In genomic region chr5:122102825-122103224, GRCh38 we compare ENCODE assay signal across 15 cellular contexts. TPM values are rescaled to one million over a fixed set of nuclear protein-coding genes. Genes with fewer than 3 reads are reported as not detected.
DNase-seq lines count a peak whose midpoint lies in the region; ATAC-seq and TF ChIP-seq lines count a peak whose summit lies in the region.
"Had no signal": no experiment of that assay in that cellular context is flagged by ENCODE, and none has a peak within 500 bp of the region (broad histone marks: within the 10 kb centered on the region; RNA-seq: fewer than 3 reads in every experiment).

No MANE protein-coding gene starts in this region.

- POLR2A ChIA-PET in HCT116 (lab: Charles Lee), result no interaction called here

- H3K27ac ChIP-seq in HCT116 (ENCODE audit: low read depth, low read length), result no peak overlapping the region
- H3K27ac ChIP-seq in thyroid gland, result no peak overlapping the region
- H3K27ac ChIP-seq: sigmoid colon had no signal

- H3K4me3 ChIP-seq in HCT116 (replicated peaks in 1 of 2; ENCODE audit: low read depth in 1 of 2, low read length in 2 of 2) (no peak overlapping the region), astrocyte of the spinal cord (ENCODE audit: low read depth, low read length) (no peak overlapping the region), fibroblast of pulmonary artery (replicated peaks; ENCODE audit: low read depth, low read length) (no peak overlapping the region), thyroid gland (replicated peaks in 1 of 3) (no peak overlapping the region)
- H3K4me3 ChIP-seq: sigmoid colon had no signal

- no peaks in the 10 kb centered on the region for H4K20me1 ChIP-seq in HCT116 (ENCODE audit: insufficient read depth)

- H3K4me1 ChIP-seq in HCT116 (ENCODE audit: control insufficient read depth in 1 of 2, insufficient read depth in 2 of 2, low read length in 2 of 2), result peaks cover 10 to 13% of the 10 kb centered on the region in 2 experiments; a peak in 3 of 4 replicates
- H3K4me1 ChIP-seq in thyroid gland, result peaks cover 0 to 6% of the 10 kb centered on the region in 2 donors
- H3K4me1 ChIP-seq: sigmoid colon had no signal

- no peak overlapping the region for H3K9ac ChIP-seq in HCT116 (ENCODE audit: low read length)
- H3K9ac ChIP-seq: SK-N-SH had no signal

- CTCF ChIA-PET in HCT116 (lab: Charles Lee), result interaction anchor here (1.7 to 2.1 kb wide), 3 partner anchors 11 to 136 kb away, joined by 8 to 18 read pairs (median 9); no protein-coding TSS in a partner anchor

- intact Hi-C loops in HCT116 (cut with micrococcal nuclease), result no loop called here
- intact Hi-C loops in thyroid gland (cut with DNase I), result no loop called here

- H3K9me3 ChIP-seq in HCT116 (ENCODE audit: control insufficient read depth in 1 of 2, insufficient read depth in 1 of 2, low read depth in 1 of 2, low read length in 2 of 2) (no peaks in the 10 kb centered on the region), thyroid gland (no peaks in the 10 kb centered on the region)
- H3K9me3 ChIP-seq: sigmoid colon, SK-N-SH had no signal

- no peak for ATAC-seq in HCT116
- ATAC-seq: stimulated activated naive B cell treated with anti-CD40 and anti-IgM and Interleukin-4, amounts not matched to agents 10 μg/mL and 1 μg/mL and 100 μg/mL, for 72 hours had no signal

- WGBS in thyroid gland, 2 donors, result 73 to 87% methylated on average over 1 of the region's 1 CpG

- no peaks in the 10 kb centered on the region for H3K36me3 ChIP-seq in HCT116 (ENCODE audit: control insufficient read depth in 1 of 2, insufficient read depth in 2 of 2, low read length in 2 of 2)
- H3K36me3 ChIP-seq in thyroid gland, result no peaks in the 10 kb centered on the region
- H3K36me3 ChIP-seq: sigmoid colon had no signal

- no peaks in the 10 kb centered on the region for H3K9me2 ChIP-seq in HCT116 (ENCODE audit: insufficient read depth)
- H3K9me2 ChIP-seq: SK-N-SH had no signal

- in situ Hi-C loops in astrocyte of the spinal cord (cut with HindIII; ENCODE audit: low sequenced_read_pairs), result no loop called here

- DNase-seq in HCT116 (ENCODE audit: low read depth, low spot score), result no peak
- peak; percentile 93 for DNase-seq in astrocyte of the spinal cord (ENCODE audit: low read depth, low spot score)
- peak; percentile 87 for DNase-seq in fibroblast of pulmonary artery (ENCODE audit: low read depth)
- peak; percentile 82 for DNase-seq in smooth muscle cell of the brain vasculature (ENCODE audit: low read depth, low spot score)
- DNase-seq in GM19240 (ENCODE audit: insufficient read length, low spot score), result no peak
- no peak for DNase-seq in NCI-H345 (lab: John Stamatoyannopoulos, UW)
- DNase-seq in thyroid gland, result no peak
- DNase-seq: activated CD4-positive, alpha-beta memory T cell treated with anti-CD3 and anti-CD28 coated beads, Interleukin-2, amount 10 ng/mL, durations not matched to agents 7 days and 5 days; midbrain; NCI-H146; NCI-H446 treated with DMSO at 0.1 percent for 48 hours; sigmoid colon; SK-N-SH; stimulated activated naive B cell treated with anti-CD40 and anti-IgM and Interleukin-4, amounts not matched to agents 10 μg/mL and 1 μg/mL and 100 μg/mL, for 72 hours had no signal

- H2AFZ ChIP-seq in HCT116 (ENCODE audit: low read depth, low read length, poor library complexity, severe bottlenecking), result no peak overlapping the region

- no peaks in the 10 kb centered on the region for H3K79me2 ChIP-seq in HCT116 (ENCODE audit: insufficient read depth, low read length)

- no peak for TF ChIP-seq CTCF in HCT116 (IDR thresholded peaks at IDR 0.05 in 2 of 3, conservative IDR thresholded peaks at IDR 0.05 in 1 of 3; ENCODE audit: borderline replicate concordance in 1 of 3, insufficient read depth in 1 of 3, low read depth in 2 of 3, low read length in 2 of 3)
- no peak for TF ChIP-seq CTCF in astrocyte of the spinal cord (IDR thresholded peaks at IDR 0.05; ENCODE audit: low read depth, low read length)
- TF ChIP-seq CTCF in fibroblast of pulmonary artery (IDR thresholded peaks at IDR 0.05; ENCODE audit: low read length, missing control alignments), result no peak
- no peak for TF ChIP-seq CTCF in thyroid gland (IDR thresholded peaks at IDR 0.05)

- TF ChIP-seq POLR2A in HCT116 (IDR thresholded peaks at IDR 0.05; ENCODE audit: borderline replicate concordance, extremely low read depth, insufficient read depth, insufficient read length) (no peak), thyroid gland (IDR thresholded peaks at IDR 0.05) (no peak)

- TF ChIP-seq RAD21 in HCT116 (IDR thresholded peaks at IDR 0.05; ENCODE audit: low read depth), result no peak

- RAD21 ChIA-PET in HCT116 (lab: Charles Lee; ENCODE audit: low non-redundant PET in 1 of 2, low total read pairs in 2 of 2, uncharacterized antibody in 2 of 2, unreplicated experiment in 2 of 2), result no interaction called here

- no peak overlapping the region for H3K4me2 ChIP-seq in HCT116 (ENCODE audit: low read length)
- H3K4me2 ChIP-seq: SK-N-SH had no signal

- H3K27me3 ChIP-seq in HCT116 (ENCODE audit: insufficient read depth, low read length) (no peaks in the 10 kb centered on the region), thyroid gland (no peaks in the 10 kb centered on the region)
- H3K27me3 ChIP-seq: sigmoid colon had no signal

- no TSS peak for BruUV-seq in HCT116 (replicated peaks; lab: Mats Ljungman, UMichigan)

TF ChIP-seq in HCT116, 20 proteins besides CTCF, POLR2A, EP300 and RAD21:
- no peak for TF ChIP-seq EZH2phosphoT487 (IDR thresholded peaks at IDR 0.05; ENCODE audit: borderline replicate concordance)
- TF ChIP-seq YY1 (IDR thresholded peaks at IDR 0.05; ENCODE audit: extremely low read depth, insufficient replicate concordance, low read depth, low read length), result no peak
- TF ChIP-seq SIN3A (IDR thresholded peaks at IDR 0.05; ENCODE audit: low read depth), result no peak
- peak; percentile 50; the same call in 1 of the 2 replicates for TF ChIP-seq CEBPB (IDR thresholded peaks at IDR 0.05; ENCODE audit: low read depth)
- no peak for TF ChIP-seq SP1 (IDR thresholded peaks at IDR 0.05; ENCODE audit: low read depth)

RNA-seq across cellular contexts. Expression of gene LOX, which starts 24.8 kb away (rescaled TPM):
- 0.12 TPM for total RNA-seq in HCT116 (2021; ENCODE audit: unreplicated experiment)
- 0.05 and 0.12 TPM in 2 replicates for polyA plus RNA-seq in HCT116 (2012)
- total RNA-seq in thyroid gland, result 10 to 100 TPM; 11.8 to 39.5 (median 34.2) TPM
- polyA plus RNA-seq: CD14-positive monocyte had no signal

RNA-seq across cellular contexts. Expression of gene ZNF474, which starts 26.5 kb away (rescaled TPM):
- 0.37 TPM for total RNA-seq in HCT116 (2021; ENCODE audit: unreplicated experiment)
- 0.10 TPM in 2 replicates for polyA plus RNA-seq in HCT116 (2012)
- 1 to 10 TPM in 1 of 4 donors, under 1 TPM in 2, not detected in 1; 0.33 to 1.5 (median 0.54) TPM for total RNA-seq in thyroid gland
- total RNA-seq: activated CD4-positive, alpha-beta memory T cell treated with anti-CD3 and anti-CD28 coated beads, Interleukin-2, amount 10 ng/mL, durations not matched to agents 7 days and 5 days had no signal
- polyA plus RNA-seq: CD14-positive monocyte had no signal

Comparison
In these comparisons a context has a peak if more than half of its experiments do, and no peak if none do; other contexts are left out.
1. DNase-seq: peak in astrocyte of the spinal cord (single experiment), fibroblast of pulmonary artery (single experiment) and smooth muscle cell of the brain vasculature (single experiment); none in HCT116 (single experiment), GM19240 (single experiment), NCI-H345 (single experiment) and thyroid gland (0 of 2).
2. RNA of gene LOX, which starts 24.8 kb away (total RNA-seq): 11.8 to 39.5 TPM in thyroid gland; 0.12 TPM in HCT116 (single experiment); every median in the first group is over 10 times any median in the second.